ENCODE assay signal across 1 cellular context in genomic region chr6:31736768-31737314, GRCh38.
A peak's percentile ranks its signal among the peaks of the same experiment; 100 is the strongest.
TF ChIP-seq lines count a peak whose summit lies in the region.

No MANE protein-coding gene starts in this region.

TF ChIP-seq in HepG2, 621 proteins besides CTCF, POLR2A, EP300 and RAD21 (continues in another document):
- TF ChIP-seq ZFY (CRISPR knock-in tag; IDR thresholded peaks at IDR 0.05) (no peak; the same call in 1 of the 2 replicates), ZNF446 (CRISPR knock-in tag; IDR thresholded peaks at IDR 0.05) (no peak), GRHL1 (CRISPR knock-in tag; conservative IDR thresholded peaks at IDR 0.05) (no peak), NR1H2 (CRISPR knock-in tag; IDR thresholded peaks at IDR 0.05; ENCODE audit: borderline replicate concordance, low read depth) (no peak), AGO1 (IDR thresholded peaks at IDR 0.05; ENCODE audit: low read depth, low read length, poor library complexity, severe bottlenecking) (no peak), CBX1 (IDR thresholded peaks at IDR 0.05; ENCODE audit: low read depth) (peak; percentile 1), FUBP1 (CRISPR knock-in tag; IDR thresholded peaks at IDR 0.05; ENCODE audit: borderline replicate concordance) (no peak), RFX5 (IDR thresholded peaks at IDR 0.05; ENCODE audit: low read depth, low read length) (no peak), ZNF264 (CRISPR knock-in tag; IDR thresholded peaks at IDR 0.05) (no peak), ZNF382 (CRISPR knock-in tag; IDR thresholded peaks at IDR 0.05; ENCODE audit: borderline replicate concordance) (no peak), ZNF335 (CRISPR knock-in tag; IDR thresholded peaks at IDR 0.05) (peak; percentile 3; the same call in 1 of the 2 replicates), ZNF790 (CRISPR knock-in tag; IDR thresholded peaks at IDR 0.05; ENCODE audit: borderline replicate concordance) (0 out of 2 replicates have a peak, but pooled peaks have one; percentile 25), SRSF9 (IDR thresholded peaks at IDR 0.05; ENCODE audit: borderline replicate concordance, insufficient read depth, low read depth, low read length, poor library complexity, severe bottlenecking) (no peak), NCOR1 (IDR thresholded peaks at IDR 0.05; ENCODE audit: borderline replicate concordance, low read length) (peak; percentile 4; the same call in 1 of the 2 replicates), ZBTB4 (CRISPR knock-in tag; IDR thresholded peaks at IDR 0.05; ENCODE audit: borderline replicate concordance) (no peak), ZNF451 (CRISPR knock-in tag; IDR thresholded peaks at IDR 0.05) (no peak), ZBTB49 (CRISPR knock-in tag; IDR thresholded peaks at IDR 0.05; ENCODE audit: borderline replicate concordance) (peak; percentile 42; the same call in 1 of the 2 replicates), CCDC6 (CRISPR knock-in tag; IDR thresholded peaks at IDR 0.05) (peak; percentile 15; the same call in 1 of the 2 replicates), TBL1XR1 (IDR thresholded peaks at IDR 0.05; ENCODE audit: borderline replicate concordance, low read length, partially characterized antibody) (no peak), DRAP1 (CRISPR knock-in tag; IDR thresholded peaks at IDR 0.05) (no peak), AKNA (CRISPR knock-in tag; IDR thresholded peaks at IDR 0.05; ENCODE audit: borderline replicate concordance) (no peak), KMT2B (CRISPR knock-in tag; IDR thresholded peaks at IDR 0.05) (0 out of 2 replicates have a peak, but pooled peaks have one; percentile 5), GLI4 (CRISPR knock-in tag; IDR thresholded peaks at IDR 0.05; ENCODE audit: borderline replicate concordance) (0 out of 2 replicates have a peak, but pooled peaks have one; percentile 22), ZFX (CRISPR knock-in tag; IDR thresholded peaks at IDR 0.05; ENCODE audit: low read depth) (0 out of 2 replicates have a peak, but pooled peaks have one; percentile 2), UBTF (CRISPR knock-in tag; IDR thresholded peaks at IDR 0.05) (peak; percentile 16; the same call in 1 of the 2 replicates), ETS1 (CRISPR knock-in tag; IDR thresholded peaks at IDR 0.05) (no peak), DDIT3 (CRISPR knock-in tag; IDR thresholded peaks at IDR 0.05) (no peak), ZBTB7B (CRISPR knock-in tag; IDR thresholded peaks at IDR 0.05) (no peak), ZNF468 (CRISPR knock-in tag; IDR thresholded peaks at IDR 0.05) (no peak), DMAP1 (CRISPR knock-in tag; IDR thresholded peaks at IDR 0.05) (no peak), ZNF607 (CRISPR knock-in tag; IDR thresholded peaks at IDR 0.05; ENCODE audit: borderline replicate concordance) (0 out of 2 replicates have a peak, but pooled peaks have one; percentile 10), TIGD3 (CRISPR knock-in tag; IDR thresholded peaks at IDR 0.05; ENCODE audit: borderline replicate concordance) (no peak), ZKSCAN1 (IDR thresholded peaks at IDR 0.05; ENCODE audit: low read length) (no peak), MEIS1 (CRISPR knock-in tag; IDR thresholded peaks at IDR 0.05; ENCODE audit: borderline replicate concordance) (no peak), CHD4 (IDR thresholded peaks at IDR 0.05; ENCODE audit: borderline replicate concordance, low read length) (peak; percentile 65; the same call in 1 of the 2 replicates), ZC3H4 (CRISPR knock-in tag; IDR thresholded peaks at IDR 0.05; ENCODE audit: borderline replicate concordance) (peak; percentile 99), RFX3 (CRISPR knock-in tag; IDR thresholded peaks at IDR 0.05) (no peak), ZNF460 (CRISPR knock-in tag; IDR thresholded peaks at IDR 0.05; ENCODE audit: borderline replicate concordance) (no peak; the same call in none of the 2 replicates), PAX8 (CRISPR knock-in tag; IDR thresholded peaks at IDR 0.05; ENCODE audit: borderline replicate concordance) (0 out of 2 replicates have a peak, but pooled peaks have one; percentile 23), ZNF713 (CRISPR knock-in tag; IDR thresholded peaks at IDR 0.05) (no peak; the same call in 1 of the 2 replicates)
